ENCODE assay signal across 1 cellular context in genomic region chr1:2389644-2390043, GRCh38.
TF ChIP-seq lines count a peak whose summit lies in the region.

No MANE protein-coding gene starts in this region.

TF ChIP-seq in K562, 482 proteins besides CTCF, POLR2A, EP300 and RAD21:
- TF ChIP-seq ARID4B (CRISPR knock-in tag; IDR thresholded peaks at IDR 0.05) = no peak
- no peak for TF ChIP-seq SNRNP70 (optimal IDR thresholded peaks at IDR 0.05; ENCODE audit: low read depth, low read length)
- TF ChIP-seq POLR3G (IDR thresholded peaks at IDR 0.05; ENCODE audit: extremely low read depth, insufficient read length, insufficient replicate concordance) = no peak
- TF ChIP-seq, protein P1, sequence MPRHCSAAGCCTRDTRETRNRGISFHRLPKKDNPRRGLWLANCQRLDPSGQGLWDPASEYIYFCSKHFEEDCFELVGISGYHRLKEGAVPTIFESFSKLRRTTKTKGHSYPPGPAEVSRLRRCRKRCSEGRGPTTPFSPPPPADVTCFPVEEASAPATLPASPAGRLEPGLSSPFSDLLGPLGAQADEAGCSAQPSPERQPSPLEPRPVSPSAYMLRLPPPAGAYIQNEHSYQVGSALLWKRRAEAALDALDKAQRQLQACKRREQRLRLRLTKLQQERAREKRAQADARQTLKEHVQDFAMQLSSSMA (CRISPR knock-in tag; IDR thresholded peaks at IDR 0.05) = no peak
- TF ChIP-seq, protein P2, sequence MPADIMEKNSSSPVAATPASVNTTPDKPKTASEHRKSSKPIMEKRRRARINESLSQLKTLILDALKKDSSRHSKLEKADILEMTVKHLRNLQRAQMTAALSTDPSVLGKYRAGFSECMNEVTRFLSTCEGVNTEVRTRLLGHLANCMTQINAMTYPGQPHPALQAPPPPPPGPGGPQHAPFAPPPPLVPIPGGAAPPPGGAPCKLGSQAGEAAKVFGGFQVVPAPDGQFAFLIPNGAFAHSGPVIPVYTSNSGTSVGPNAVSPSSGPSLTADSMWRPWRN (IDR thresholded peaks at IDR 0.05; ENCODE audit: low read depth) = no peak
- no peak for TF ChIP-seq SMARCB1 (IDR thresholded peaks at IDR 0.05; ENCODE audit: insufficient read length, low read depth)
- no peak for TF ChIP-seq TBP (optimal IDR thresholded peaks at IDR 0.05; ENCODE audit: low read depth, low read length)
